Comparison of ENCODE assay signal across 32 cellular contexts in the genomic region with DNA sequence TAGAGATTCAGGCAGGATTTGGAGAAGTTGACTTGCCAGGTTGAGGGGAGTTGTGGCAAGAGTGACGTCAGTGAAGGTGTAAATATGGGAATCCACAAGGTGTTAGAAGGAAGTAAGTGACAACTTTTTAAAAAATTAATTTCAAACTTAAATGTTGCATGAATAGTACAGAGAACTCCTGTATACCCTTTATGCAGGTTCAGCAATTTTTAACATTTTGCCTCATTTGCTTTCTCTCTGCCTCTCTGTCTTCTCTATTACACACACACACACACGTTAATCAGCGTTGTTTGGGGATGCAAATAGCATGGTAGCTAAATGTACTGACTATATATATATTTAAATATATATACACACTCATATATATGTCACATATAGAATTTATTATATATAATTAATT.
"Had no signal": no experiment of that assay in that cellular context is flagged by ENCODE, and none has a peak within 500 bp of the region (broad histone marks: within the 10 kb centered on the region; RNA-seq: fewer than 3 reads in every experiment).

No MANE protein-coding gene starts in this region.

- FAIRE-seq: bronchial epithelial cell, TTC549 had no signal

- H3K27ac ChIP-seq: ascending aorta, WERI-Rb-1 had no signal

- ATAC-seq: activated CD4-positive, alpha-beta T cell treated with anti-CD3 and anti-CD28 coated beads for 36 hours; activated CD4-positive, CD25-positive, alpha-beta regulatory T cell treated with anti-CD3 and anti-CD28 coated beads, Interleukin-2, amount 50 U/mL, for 24 hours; activated CD8-positive, alpha-beta memory T cell treated with anti-CD3 and anti-CD28 coated beads, Interleukin-2, amount 10 ng/mL, durations not matched to agents 7 days and 5 days; activated CD8-positive, alpha-beta T cell treated with anti-CD3 and anti-CD28 coated beads, Interleukin-2, amount 10 ng/mL, durations not matched to agents 7 days and 5 days; activated naive CD8-positive, alpha-beta T cell treated with anti-CD3 and anti-CD28 coated beads, Interleukin-2, amount 50 U/mL, for 24 hours; WTC11 had no signal

- H3K36me3 ChIP-seq: ascending aorta, WERI-Rb-1 had no signal

- H3K27me3 ChIP-seq: ascending aorta had no signal

- H3K4me3 ChIP-seq: ascending aorta had no signal

- DNase-seq: activated CD4-positive, alpha-beta memory T cell treated with anti-CD3 and anti-CD28 coated beads, Interleukin-2, amount 10 ng/mL, durations not matched to agents 7 days and 5 days; activated CD4-positive, alpha-beta T cell treated with anti-CD3 and anti-CD28 coated beads for 1 hour; activated CD4-positive, alpha-beta T cell treated with anti-CD3 and anti-CD28 coated beads for 36 hours; activated CD4-positive, alpha-beta T cell treated with anti-CD3 and anti-CD28 coated beads for 48 hours; activated CD4-positive, alpha-beta T cell treated with anti-CD3 and anti-CD28 coated beads, Interleukin-2, amount 10 ng/mL, durations not matched to agents 7 days and 5 days; activated CD4-positive, alpha-beta T cell treated with anti-CD3 and anti-CD28 coated beads, Interleukin-2, amount 50 U/mL, for 48 hours; activated CD4-positive, CD25-positive, alpha-beta regulatory T cell; activated CD8-positive, alpha-beta memory T cell treated with anti-CD3 and anti-CD28 coated beads for 24 hours; activated CD8-positive, alpha-beta memory T cell treated with anti-CD3 and anti-CD28 coated beads, Interleukin-2, amount 10 ng/mL, durations not matched to agents 7 days and 5 days; activated CD8-positive, alpha-beta memory T cell treated with anti-CD3 and anti-CD28 coated beads, Interleukin-2, amount 50 U/mL, for 48 hours; activated CD8-positive, alpha-beta T cell treated with anti-CD3 and anti-CD28 coated beads, Interleukin-2, amount 10 ng/mL, durations not matched to agents 7 days and 5 days; activated effector memory CD4-positive, alpha-beta T cell treated with Interleukin-2 at 50 U/mL for 16 hours; activated gamma-delta T cell; activated naive CD4-positive, alpha-beta T cell treated with anti-CD3 and anti-CD28 coated beads, Interleukin-2, amount 10 ng/mL, durations not matched to agents 7 days and 5 days; activated naive CD4-positive, alpha-beta T cell treated with Interleukin-2 at 50 U/mL for 16 hours; activated naive CD8-positive, alpha-beta T cell treated with anti-CD3 and anti-CD28 coated beads, Interleukin-2, amount 10 ng/mL, durations not matched to agents 7 days and 5 days; activated naive CD8-positive, alpha-beta T cell treated with anti-CD3 and anti-CD28 coated beads, Interleukin-2, amount 50 U/mL, for 24 hours; activated T-cell treated with anti-CD3 and anti-CD28 coated beads, Interleukin-2, amount 50 U/mL, for 24 hours; activated T-cell treated with anti-CD3 and anti-CD28 coated beads, Interleukin-2, amount 50 U/mL, for 48 hours; amygdala; anterior cingulate cortex; caudate nucleus; cerebellar nuclear complex; T-helper 1 cell; T-helper 2 cell; T-helper 9 cell; WERI-Rb-1 had no signal

- H3K4me1 ChIP-seq: ascending aorta had no signal
